9 cellular contexts compared by ENCODE assay signal in genomic region chr2:120736955-120737801, GRCh38. TPM values are rescaled to one million over a fixed set of nuclear protein-coding genes. Genes with fewer than 3 reads are reported as not detected.
A peak's percentile ranks its signal among the peaks of the same experiment; 100 is the strongest.
DNase-seq lines count a peak whose midpoint lies in the region; ATAC-seq and TF ChIP-seq lines count a peak whose summit lies in the region.
"Had no signal": no experiment of that assay in that cellular context is flagged by ENCODE, and none has a peak within 500 bp of the region (broad histone marks: within the 10 kb centered on the region; RNA-seq: fewer than 3 reads in every experiment).

No MANE protein-coding gene starts in this region.

- BruUV-seq in MCF 10A (replicated peaks; lab: Mats Ljungman, UMichigan), result no TSS peak

- peak; percentile 35 for ATAC-seq in thoracic aorta (ENCODE audit: insufficient number of reproducible peaks, low FRiP score, low read depth)
- ATAC-seq in HG02678 (IDR thresholded peaks at IDR 0.05; ENCODE audit: unreplicated experiment), result no peak
- ATAC-seq in HG03342 (IDR thresholded peaks at IDR 0.05; ENCODE audit: unreplicated experiment), result no peak
- ATAC-seq: naive thymus-derived CD8-positive, alpha-beta T cell had no signal

- H3K27ac Mint-ChIP-seq in MCF 10A (ENCODE audit: low read depth, unreplicated experiment), result no peak overlapping the region
- H3K27ac Mint-ChIP-seq: naive thymus-derived CD8-positive, alpha-beta T cell had no signal

- no peaks in the 10 kb centered on the region for H3K36me3 ChIP-seq in thoracic aorta

- DNase-seq in KBM-7 (peak; percentile 19), MCF 10A (ENCODE audit: unreplicated experiment) (peak; percentile 18), left kidney (ENCODE audit: low read depth, low spot score) (peak; percentile 97), thoracic aorta (ENCODE audit: low spot score) (no peak), GM10266 (ENCODE audit: extremely low spot score) (no peak)

- CTCF ChIA-PET in MCF 10A (lab: Yijun Ruan, JAX), result interaction anchor here (0.6 to 4.3 kb wide), 5 partner anchors 42 to 347 kb away, joined by 3 to 40 read pairs (median 3); no protein-coding TSS in a partner anchor

- no peaks in the 10 kb centered on the region for H3K9me3 ChIP-seq in thoracic aorta

- H3K27ac ChIP-seq in C4-2B (peak overlapping the region; percentile 47), thoracic aorta (peak overlapping the region; percentile 61 to 62)

- intact Hi-C loops in MCF 10A (cut with micrococcal nuclease), result loop anchor here (5.0 to 10.0 kb wide), 2 partner anchors 58 to 210 kb away; no protein-coding TSS in a partner anchor

- H3K9me3 Mint-ChIP-seq in MCF 10A (ENCODE audit: unreplicated experiment), result no peaks in the 10 kb centered on the region
- H3K9me3 Mint-ChIP-seq: naive thymus-derived CD8-positive, alpha-beta T cell had no signal

- H3K4me1 ChIP-seq in thoracic aorta (ENCODE audit: control insufficient read depth in 1 of 2, low read depth in 2 of 2), result peaks cover 3 to 22% of the 10 kb centered on the region in 2 donors

- TF ChIP-seq CTCF in C4-2B (conservative IDR thresholded peaks at IDR 0.05), result no peak
- TF ChIP-seq CTCF in MCF 10A (IDR thresholded peaks at IDR 0.05; ENCODE audit: unreplicated experiment), result no peak
- TF ChIP-seq CTCF in thoracic aorta (IDR thresholded peaks at IDR 0.05), result no peak
- no peak for TF ChIP-seq CTCF in GM10266 (IDR thresholded peaks at IDR 0.05; ENCODE audit: control insufficient read depth, insufficient read depth, low read depth, missing control alignments)

- in situ Hi-C loops in KBM-7 (cut with MboI; ENCODE audit: low pct_unique_long_range_greater_than_20kb, low sequenced_read_pairs), result no loop called here

- POLR2A ChIA-PET in MCF 10A (lab: Yijun Ruan, JAX), result no interaction called here

- H3K27me3 Mint-ChIP-seq in MCF 10A (ENCODE audit: insufficient read depth, unreplicated experiment), result peaks cover 51% of the 10 kb centered on the region

- no peaks in the 10 kb centered on the region for H3K4me1 Mint-ChIP-seq in MCF 10A (ENCODE audit: insufficient read depth, unreplicated experiment)

- H3K27me3 ChIP-seq in thoracic aorta (replicated peaks; ENCODE audit: insufficient read depth), result no peaks in the 10 kb centered on the region

- H3K4me3 Mint-ChIP-seq in MCF 10A (ENCODE audit: unreplicated experiment), result peak overlapping the region; percentile 79

- peak overlapping the region; percentile 77 for H3K4me3 ChIP-seq in thoracic aorta

- no peaks in the 10 kb centered on the region for H3K36me3 Mint-ChIP-seq in MCF 10A (ENCODE audit: insufficient read depth, unreplicated experiment)
- H3K36me3 Mint-ChIP-seq: naive thymus-derived CD8-positive, alpha-beta T cell had no signal

RNA-seq across cellular contexts. Expression of gene GLI2, which starts 1.5 kb away (rescaled TPM):
- 0.61 and 0.74 TPM in 2 replicates for total RNA-seq in MCF 10A (2022)
- total RNA-seq in thoracic aorta, result 1 to 10 TPM; 4.9 to 5.4 TPM
- total RNA-seq: naive thymus-derived CD8-positive, alpha-beta T cell had no signal

Comparison
In these comparisons a context has a peak if more than half of its experiments do, and no peak if none do; other contexts are left out.
1. DNase-seq: peak in KBM-7 (single experiment), MCF 10A (single experiment) and left kidney (single experiment); none in thoracic aorta (single experiment) and GM10266 (single experiment).